8 cellular contexts compared by ENCODE assay signal in genomic region chr1:11654571-11655262, GRCh38. TPM values are rescaled to one million over a fixed set of nuclear protein-coding genes. Genes with fewer than 3 reads are reported as not detected.
DNase-seq lines count a peak whose midpoint lies in the region; ATAC-seq and TF ChIP-seq lines count a peak whose summit lies in the region.

Gene FBXO44, plus strand, starts transcription at chr1:11654877. Its CDS starts 959 bp downstream, at chr1:11655836.

- DNase-seq in COLO668 (lab: John Stamatoyannopoulos, UW; ENCODE audit: unreplicated experiment) (peak; percentile 26), NCI-H460 (ENCODE audit: extremely low read depth, low read depth) (peak; percentile 23), activated T-helper 1 cell treated with Interleukin-2 at 50 U/mL for 16 hours (ENCODE audit: low read depth) (peak; percentile 55), fibroblast of pulmonary artery (ENCODE audit: low read depth) (no peak), suprapubic skin (ENCODE audit: low spot score in 2 of 2) (peak in 1 of 2 donors; percentile 76), hepatic stellate cell (ENCODE audit: low spot score) (no peak)

- peak; percentile 75 for ATAC-seq in GM21723 (IDR thresholded peaks at IDR 0.05; ENCODE audit: unreplicated experiment)

- no peak for TF ChIP-seq POLR2A in suprapubic skin (IDR thresholded peaks at IDR 0.05)

- WGBS in suprapubic skin = no CpG with 5 or more reads among the region's 70 CpGs

- no peaks in the 10 kb centered on the region for H3F3A ChIP-seq in neural cell (ENCODE audit: insufficient read depth, low read length, poor library complexity, severe bottlenecking)

- peak within 1 kb of the TSS; percentile 43 for H2AFZ ChIP-seq in neural cell (ENCODE audit: low read depth, low read length)

- H4K20me1 ChIP-seq in neural cell (ENCODE audit: insufficient read depth) = no peaks in the 10 kb centered on the region

- H3K27me3 ChIP-seq in neural cell (ENCODE audit: insufficient read depth, low read depth, low read length) = no peaks in the 10 kb centered on the region
- peaks cover 3% of the 10 kb centered on the region for H3K27me3 ChIP-seq in suprapubic skin

- TF ChIP-seq EP300 in neural cell (conservative IDR thresholded peaks at IDR 0.05; ENCODE audit: poor library complexity, severe bottlenecking) (no peak), suprapubic skin (IDR thresholded peaks at IDR 0.05) (no peak)

- H3K9me3 ChIP-seq in neural cell (ENCODE audit: low read length) (no peaks in the 10 kb centered on the region), suprapubic skin (no peaks in the 10 kb centered on the region)

- H3K27ac ChIP-seq in neural cell (ENCODE audit: low read length) (no peak within 1 kb of the TSS), suprapubic skin (peak within 1 kb of the TSS; percentile 78)

- TF ChIP-seq CTCF in fibroblast of pulmonary artery (IDR thresholded peaks at IDR 0.05; ENCODE audit: low read length, missing control alignments) (no peak), neural cell (IDR thresholded peaks at IDR 0.05; ENCODE audit: poor library complexity, severe bottlenecking) (no peak), suprapubic skin (IDR thresholded peaks at IDR 0.05) (no peak)

- H3K36me3 ChIP-seq in neural cell (ENCODE audit: insufficient read depth, low read length) (peaks cover 4% of the 10 kb centered on the region), suprapubic skin (peaks cover 10% of the 10 kb centered on the region)

- no peaks in the 10 kb centered on the region for H3K79me2 ChIP-seq in neural cell (replicated peaks; ENCODE audit: insufficient read depth, low read length)

- no peak for TF ChIP-seq RAD21 in neural cell (conservative IDR thresholded peaks at IDR 0.05)

- no peaks in the 10 kb centered on the region for H3K9me2 ChIP-seq in neural cell (ENCODE audit: insufficient read depth, low read length)

- peak within 1 kb of the TSS; percentile 78 for H3K9ac ChIP-seq in neural cell (ENCODE audit: low read length)

- H3K4me3 ChIP-seq in fibroblast of pulmonary artery (replicated peaks; ENCODE audit: low read depth, low read length) (peak within 1 kb of the TSS; percentile 59), neural cell (ENCODE audit: low read length) (peak within 1 kb of the TSS; percentile 86), suprapubic skin (peak within 1 kb of the TSS; percentile 79)

- peaks cover 29% of the 10 kb centered on the region for H3K4me1 ChIP-seq in suprapubic skin

- H3K4me2 ChIP-seq in neural cell (ENCODE audit: low read length) = peak within 1 kb of the TSS; percentile 97

TF ChIP-seq in neural cell, 6 proteins besides CTCF, POLR2A, EP300 and RAD21:
- peak; percentile 69 for TF ChIP-seq POLR2AphosphoS5 (IDR thresholded peaks at IDR 0.05)
- TF ChIP-seq REST (IDR thresholded peaks at IDR 0.05; ENCODE audit: borderline replicate concordance) = no peak
- no peak for TF ChIP-seq MXI1 (conservative IDR thresholded peaks at IDR 0.05; ENCODE audit: poor library complexity, severe bottlenecking)

RNA-seq across cellular contexts. Expression of gene FBXO44, which starts in this region (rescaled TPM):
- total RNA-seq in NCI-H460 (2014; rRNA removed; shearing (Covaris generic)) = 8.2 and 9.1 TPM in 2 replicates
- 63.1 and 66.8 TPM in 2 replicates for polyA plus RNA-seq in NCI-H460 (2014; cell fraction: nucleus; rRNA removed)
- polyA plus RNA-seq in neural cell = 119 and 126 TPM in 2 replicates
- polyA minus RNA-seq in neural cell = 47.3 and 56.0 TPM in 2 replicates
- total RNA-seq in suprapubic skin = 10 to 100 TPM; 17.2 to 56.3 (median 28.1) TPM

Comparison
In these comparisons a context has a peak if more than half of its experiments do, and no peak if none do; other contexts are left out.
1. DNase-seq: peak in COLO668 (single experiment), NCI-H460 (single experiment) and activated T-helper 1 cell treated with Interleukin-2 at 50 U/mL for 16 hours (single experiment); none in fibroblast of pulmonary artery (single experiment) and hepatic stellate cell (single experiment).
2. Peak in every context shown above with its lines, with median percentiles within 50 percentile points of each other: H3K4me3 ChIP-seq.